ENCODE assay signal across 24 cellular contexts in the genomic region with DNA sequence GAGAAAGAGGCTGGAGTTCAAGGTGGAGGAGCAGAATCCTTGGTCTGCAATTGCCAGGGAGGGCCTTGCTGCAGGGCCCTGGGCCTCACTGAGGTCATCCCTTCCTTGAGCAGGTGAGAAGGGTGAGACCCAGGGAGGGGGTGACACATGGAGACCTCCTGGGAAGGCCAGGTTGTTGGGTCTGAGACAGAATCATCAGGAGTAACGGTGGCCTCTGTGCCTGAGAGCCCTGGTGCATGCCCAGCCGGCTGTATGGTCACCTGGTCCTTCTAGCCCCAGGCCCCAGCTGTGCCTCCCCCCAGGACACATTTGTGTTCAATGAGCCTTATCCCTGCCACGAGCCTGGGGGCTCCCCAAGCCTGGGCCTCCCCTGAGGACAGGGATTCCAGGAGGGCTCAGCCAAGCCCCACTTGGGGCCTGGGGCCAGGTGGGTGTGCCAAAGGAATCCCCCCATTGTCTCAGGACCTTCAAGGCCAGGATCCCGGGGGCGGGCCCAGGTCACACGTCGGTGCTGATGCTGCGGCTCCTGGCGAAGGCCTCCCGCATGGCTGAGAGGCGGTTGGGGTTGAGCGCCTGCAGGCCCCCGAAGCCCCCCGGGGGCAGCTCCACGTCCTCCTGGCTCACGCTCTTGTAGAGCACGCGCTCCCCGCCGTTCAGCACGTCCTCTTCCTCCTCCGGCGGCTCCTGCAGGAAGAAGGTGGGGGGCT. TPM values are rescaled to one million over a fixed set of nuclear protein-coding genes. Genes with fewer than 3 reads are reported as not detected.
DNase-seq lines count a peak whose midpoint lies in the region; ATAC-seq and TF ChIP-seq lines count a peak whose summit lies in the region.
"Had no signal": no experiment of that assay in that cellular context is flagged by ENCODE, and none has a peak within 500 bp of the region (broad histone marks: within the 10 kb centered on the region; RNA-seq: fewer than 3 reads in every experiment).

No MANE protein-coding gene starts in this region.

- no peaks in the 10 kb centered on the region for H3K9me3 Mint-ChIP-seq in activated naive CD8-positive, alpha-beta T cell treated with anti-CD3 and anti-CD28 coated beads, Interleukin-2, amount 50 U/mL, for 24 hours
- no peaks in the 10 kb centered on the region for H3K9me3 Mint-ChIP-seq in activated naive CD8-positive, alpha-beta T cell treated with anti-CD3 and anti-CD28 coated beads for 36 hours
- H3K9me3 Mint-ChIP-seq in endothelial cell (ENCODE audit: unreplicated experiment) = no peaks in the 10 kb centered on the region
- H3K9me3 Mint-ChIP-seq in stimulated activated naive B cell treated with anti-CD40 and anti-IgM and Interleukin-4, amounts not matched to agents 10 μg/mL and 1 μg/mL and 100 μg/mL, for 72 hours = no peaks in the 10 kb centered on the region
- H3K9me3 Mint-ChIP-seq: CD4-positive, CD25-positive, alpha-beta regulatory T cell had no signal

- no peaks in the 10 kb centered on the region for H3K36me3 ChIP-seq in HEK293 (ENCODE audit: control insufficient read depth in 2 of 2, insufficient read depth in 1 of 2, low read length in 2 of 2)
- H3K36me3 ChIP-seq in hepatocyte (replicated peaks; ENCODE audit: insufficient read depth, low read depth) = no peaks in the 10 kb centered on the region
- H3K36me3 ChIP-seq in WERI-Rb-1 = no peaks in the 10 kb centered on the region

- H3K27me3 Mint-ChIP-seq in activated naive CD8-positive, alpha-beta T cell treated with anti-CD3 and anti-CD28 coated beads, Interleukin-2, amount 50 U/mL, for 24 hours = peaks cover 30% of the 10 kb centered on the region
- H3K27me3 Mint-ChIP-seq in activated naive CD8-positive, alpha-beta T cell treated with anti-CD3 and anti-CD28 coated beads for 36 hours = peaks cover 53% of the 10 kb centered on the region
- peaks cover 5% of the 10 kb centered on the region for H3K27me3 Mint-ChIP-seq in endothelial cell (ENCODE audit: unreplicated experiment)
- peaks cover 68 to 95% of the 10 kb centered on the region in 2 donors for H3K27me3 Mint-ChIP-seq in stimulated activated naive B cell treated with anti-CD40 and anti-IgM and Interleukin-4, amounts not matched to agents 10 μg/mL and 1 μg/mL and 100 μg/mL, for 72 hours

- POLR2A ChIA-PET in HEK293 (lab: Yijun Ruan, JAX) = no interaction called here

- no peak overlapping the region for H3K4me3 ChIP-seq in HEK293 (ENCODE audit: low read depth, low read length)
- H3K4me3 ChIP-seq in hepatocyte = no peak overlapping the region
- H3K4me3 ChIP-seq in WERI-Rb-1 (ENCODE audit: low read depth, low read length) = no peak overlapping the region

- no peak overlapping the region for H3K4me2 ChIP-seq in hepatocyte
- H3K4me2 ChIP-seq: SK-N-SH had no signal

- 95% methylated on average over 23 of the region's 23 CpGs for WGBS in hepatocyte (ENCODE audit: low lambda C conversion rate, missing lambda C conversion rate)

- H3K27ac ChIP-seq in HEK293 (ENCODE audit: extremely low read depth, low read depth, low read length) (no peak overlapping the region), hepatocyte (no peak overlapping the region), WERI-Rb-1 (no peak overlapping the region)
- H3K27ac ChIP-seq: 22Rv1 had no signal

- H4K20me1 ChIP-seq in hepatocyte (ENCODE audit: insufficient read depth, poor library complexity, severe bottlenecking) = no peaks in the 10 kb centered on the region

- ATAC-seq in activated naive CD8-positive, alpha-beta T cell treated with anti-CD3 and anti-CD28 coated beads, Interleukin-2, amount 50 U/mL, for 24 hours = peak; percentile 11
- peak in 1 of 2 donors; percentile 5 for ATAC-seq in stimulated activated naive B cell treated with anti-CD40 and anti-IgM and Interleukin-4, amounts not matched to agents 10 μg/mL and 1 μg/mL and 100 μg/mL, for 72 hours (replicated peaks)
- ATAC-seq: HCT116, HepG2 had no signal

- no peaks in the 10 kb centered on the region for H3K9me3 ChIP-seq in HEK293 (ENCODE audit: control insufficient read depth, insufficient read depth, low read depth, low read length)
- H3K9me3 ChIP-seq in hepatocyte (ENCODE audit: low read depth) = no peaks in the 10 kb centered on the region
- H3K9me3 ChIP-seq in WERI-Rb-1 (ENCODE audit: severe bottlenecking) = no peaks in the 10 kb centered on the region
- H3K9me3 ChIP-seq: SK-N-SH had no signal

- H3K27me3 ChIP-seq in hepatocyte = no peaks in the 10 kb centered on the region
- no peaks in the 10 kb centered on the region for H3K27me3 ChIP-seq in WERI-Rb-1 (ENCODE audit: insufficient read depth, low read depth, severe bottlenecking)

- no peaks in the 10 kb centered on the region for H3K9me2 ChIP-seq in hepatocyte (replicated peaks; ENCODE audit: insufficient read depth)
- H3K9me2 ChIP-seq: SK-N-SH had no signal

- no peaks in the 10 kb centered on the region for H3K4me1 ChIP-seq in HEK293 (ENCODE audit: control insufficient read depth, insufficient read depth, low read length)
- peaks cover 52% of the 10 kb centered on the region for H3K4me1 ChIP-seq in hepatocyte (ENCODE audit: insufficient read depth)

- DNase-seq in activated naive CD8-positive, alpha-beta T cell treated with anti-CD3 and anti-CD28 coated beads, Interleukin-2, amount 50 U/mL, for 24 hours = no peak
- no peak for DNase-seq in activated naive CD8-positive, alpha-beta T cell treated with anti-CD3 and anti-CD28 coated beads for 36 hours
- DNase-seq in endothelial cell (ENCODE audit: low spot score) (no peak), hepatocyte (ENCODE audit: low spot score) (no peak), WERI-Rb-1 (no peak)
- no peak for DNase-seq in stimulated activated naive B cell treated with anti-CD40 and anti-IgM and Interleukin-4, amounts not matched to agents 10 μg/mL and 1 μg/mL and 100 μg/mL, for 72 hours
- no peak for DNase-seq in activated naive CD4-positive, alpha-beta T cell treated with Interleukin-2 at 50 U/mL for 16 hours
- DNase-seq: AML-193; CD4-positive, CD25-positive, alpha-beta regulatory T cell; DMS153; GF-D8; KG1; NCI-H1694 treated with DMSO at 0.1 percent for 48 hours; NCI-H510A; NCI-H748 treated with DMSO at 0.1 percent for 48 hours; NK-92 treated with Interleukin-12 subunit alpha and Interleukin-12 subunit beta, amount 100 ng/mL, for 24 hours; OCI-M1; SHP77 treated with DMSO at 0.1 percent for 48 hours; SK-N-SH had no signal

- CTCF ChIA-PET in HEK293 (lab: Yijun Ruan, JAX) = no interaction called here

- TF ChIP-seq CTCF in HEK293 (tag by site-specific recombination; IDR thresholded peaks at IDR 0.05) (no peak), endothelial cell (IDR thresholded peaks at IDR 0.05; ENCODE audit: unreplicated experiment) (no peak), hepatocyte (IDR thresholded peaks at IDR 0.05; ENCODE audit: poor library complexity) (no peak), WERI-Rb-1 (IDR thresholded peaks at IDR 0.05; ENCODE audit: low read depth, low read length) (no peak)

- H3K27ac Mint-ChIP-seq in activated naive CD8-positive, alpha-beta T cell treated with anti-CD3 and anti-CD28 coated beads, Interleukin-2, amount 50 U/mL, for 24 hours = no peak overlapping the region
- no peak overlapping the region for H3K27ac Mint-ChIP-seq in activated naive CD8-positive, alpha-beta T cell treated with anti-CD3 and anti-CD28 coated beads for 36 hours
- H3K27ac Mint-ChIP-seq in endothelial cell (ENCODE audit: unreplicated experiment) = peak overlapping the region; percentile 30
- no peak overlapping the region for H3K27ac Mint-ChIP-seq in stimulated activated naive B cell treated with anti-CD40 and anti-IgM and Interleukin-4, amounts not matched to agents 10 μg/mL and 1 μg/mL and 100 μg/mL, for 72 hours
- H3K27ac Mint-ChIP-seq: CD4-positive, CD25-positive, alpha-beta regulatory T cell had no signal

- H3K79me2 ChIP-seq in hepatocyte = no peaks in the 10 kb centered on the region

- H2AFZ ChIP-seq in hepatocyte = no peak overlapping the region

- no peak overlapping the region for H3K4me3 Mint-ChIP-seq in activated naive CD8-positive, alpha-beta T cell treated with anti-CD3 and anti-CD28 coated beads, Interleukin-2, amount 50 U/mL, for 24 hours
- no peak overlapping the region for H3K4me3 Mint-ChIP-seq in activated naive CD8-positive, alpha-beta T cell treated with anti-CD3 and anti-CD28 coated beads for 36 hours
- no peak overlapping the region for H3K4me3 Mint-ChIP-seq in endothelial cell (ENCODE audit: unreplicated experiment)
- H3K4me3 Mint-ChIP-seq in stimulated activated naive B cell treated with anti-CD40 and anti-IgM and Interleukin-4, amounts not matched to agents 10 μg/mL and 1 μg/mL and 100 μg/mL, for 72 hours = peak overlapping the region; percentile 6 to 17

- H3K36me3 Mint-ChIP-seq in activated naive CD8-positive, alpha-beta T cell treated with anti-CD3 and anti-CD28 coated beads, Interleukin-2, amount 50 U/mL, for 24 hours (ENCODE audit: low read depth) = no peaks in the 10 kb centered on the region
- H3K36me3 Mint-ChIP-seq in activated naive CD8-positive, alpha-beta T cell treated with anti-CD3 and anti-CD28 coated beads for 36 hours = no peaks in the 10 kb centered on the region
- peaks cover 4% of the 10 kb centered on the region for H3K36me3 Mint-ChIP-seq in endothelial cell (ENCODE audit: low read depth, unreplicated experiment)
- no peaks in the 10 kb centered on the region for H3K36me3 Mint-ChIP-seq in stimulated activated naive B cell treated with anti-CD40 and anti-IgM and Interleukin-4, amounts not matched to agents 10 μg/mL and 1 μg/mL and 100 μg/mL, for 72 hours
- H3K36me3 Mint-ChIP-seq: CD4-positive, CD25-positive, alpha-beta regulatory T cell had no signal

- H3K4me1 Mint-ChIP-seq in activated naive CD8-positive, alpha-beta T cell treated with anti-CD3 and anti-CD28 coated beads, Interleukin-2, amount 50 U/mL, for 24 hours = peaks cover 4% of the 10 kb centered on the region
- peaks cover 6% of the 10 kb centered on the region for H3K4me1 Mint-ChIP-seq in activated naive CD8-positive, alpha-beta T cell treated with anti-CD3 and anti-CD28 coated beads for 36 hours
- peaks cover 30% of the 10 kb centered on the region for H3K4me1 Mint-ChIP-seq in endothelial cell (ENCODE audit: unreplicated experiment)
- H3K4me1 Mint-ChIP-seq in stimulated activated naive B cell treated with anti-CD40 and anti-IgM and Interleukin-4, amounts not matched to agents 10 μg/mL and 1 μg/mL and 100 μg/mL, for 72 hours = peaks cover 48 to 76% of the 10 kb centered on the region in 2 donors

RNA-seq across cellular contexts. Expression of a gene that starts 30.5 kb away (rescaled TPM):
- not detected for total RNA-seq in activated naive CD8-positive, alpha-beta T cell treated with anti-CD3 and anti-CD28 coated beads for 36 hours
- total RNA-seq in endothelial cell (ENCODE audit: unreplicated experiment) = not detected
- 0.68 and 1.0 TPM in 2 replicates for total RNA-seq in hepatocyte
- 0.35 TPM in 1 of 2 replicates, not detected in the other for polyA plus RNA-seq in hepatocyte
- total RNA-seq: CD4-positive, CD25-positive, alpha-beta regulatory T cell; Daoy; HepG2 had no signal
- polyA plus RNA-seq: CD4-positive, CD25-positive, alpha-beta regulatory T cell; HepG2 had no signal

RNA-seq across cellular contexts. Expression of a gene that starts 44.2 kb away (rescaled TPM):
- under 1 TPM; 0.29 to 0.34 TPM for total RNA-seq in activated naive CD8-positive, alpha-beta T cell treated with anti-CD3 and anti-CD28 coated beads for 36 hours
- total RNA-seq in endothelial cell (ENCODE audit: unreplicated experiment) (5.9 TPM), hepatocyte (2.2 and 2.7 TPM in 2 replicates)
- polyA plus RNA-seq in hepatocyte = 1.5 and 2.3 TPM in 2 replicates
- total RNA-seq: CD4-positive, CD25-positive, alpha-beta regulatory T cell; Daoy had no signal
- polyA plus RNA-seq: CD4-positive, CD25-positive, alpha-beta regulatory T cell had no signal

RNA-seq across cellular contexts. Expression of a gene that starts 53.9 kb away (rescaled TPM):
- total RNA-seq in activated naive CD8-positive, alpha-beta T cell treated with anti-CD3 and anti-CD28 coated beads for 36 hours = not detected
- not detected for total RNA-seq in endothelial cell (ENCODE audit: unreplicated experiment)
- total RNA-seq in hepatocyte = not detected in 2 replicates
- 0.91 and 1.3 TPM in 2 replicates for polyA plus RNA-seq in hepatocyte
- total RNA-seq: CD4-positive, CD25-positive, alpha-beta regulatory T cell; Daoy; HepG2 had no signal
- polyA plus RNA-seq: CD4-positive, CD25-positive, alpha-beta regulatory T cell; HepG2; SK-N-SH had no signal

RNA-seq across cellular contexts. Expression of a gene that starts 57.5 kb away (rescaled TPM):
- not detected for total RNA-seq in activated naive CD8-positive, alpha-beta T cell treated with anti-CD3 and anti-CD28 coated beads for 36 hours
- total RNA-seq in endothelial cell (ENCODE audit: unreplicated experiment) = 0.08 TPM
- not detected in 2 replicates for total RNA-seq in hepatocyte
- polyA plus RNA-seq in hepatocyte = 0.32 and 0.44 TPM in 2 replicates
- total RNA-seq: Daoy, HepG2 had no signal
- polyA plus RNA-seq: CD4-positive, CD25-positive, alpha-beta regulatory T cell; HepG2 had no signal

Comparison
In these comparisons a context has a peak if more than half of its experiments do, and no peak if none do; other contexts are left out.
1. H3K4me3 Mint-ChIP-seq: peak in stimulated activated naive B cell treated with anti-CD40 and anti-IgM and Interleukin-4, amounts not matched to agents 10 μg/mL and 1 μg/mL and 100 μg/mL, for 72 hours (2 of 2); none in activated naive CD8-positive, alpha-beta T cell treated with anti-CD3 and anti-CD28 coated beads, Interleukin-2, amount 50 U/mL, for 24 hours (single experiment), activated naive CD8-positive, alpha-beta T cell treated with anti-CD3 and anti-CD28 coated beads for 36 hours (single experiment) and endothelial cell (single experiment).